ENCODE assay signal across 1 cellular context in the genomic region with DNA sequence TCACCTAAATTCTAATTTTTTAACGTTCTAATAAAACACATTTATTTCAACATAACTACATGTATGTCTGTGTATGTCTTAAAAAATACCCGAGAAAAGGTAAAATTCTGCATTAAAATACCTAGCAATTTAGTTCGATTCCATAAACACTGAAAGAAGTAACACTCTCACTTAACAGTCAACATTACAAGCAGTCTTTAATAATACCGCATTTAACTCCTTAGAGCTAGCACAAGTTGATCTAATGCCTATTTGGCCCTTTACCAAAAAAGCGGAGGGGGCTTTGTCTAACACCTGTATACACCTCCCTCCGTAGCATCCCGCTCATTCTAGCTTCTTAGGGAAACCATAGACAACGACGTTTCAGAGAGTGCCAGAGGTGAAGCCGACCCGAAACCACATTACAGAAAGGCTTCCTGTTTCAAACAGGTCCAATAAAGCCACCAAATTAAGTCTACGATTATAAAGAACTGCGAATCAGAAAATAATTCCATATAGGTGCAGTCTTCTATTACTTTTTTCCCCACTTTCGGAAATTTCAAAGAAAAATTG.
TF ChIP-seq lines count a peak whose summit lies in the region.

No MANE protein-coding gene starts in this region.

TF ChIP-seq in H1, 55 proteins besides CTCF, POLR2A, EP300 and RAD21 (continued from another document):
- TF ChIP-seq SIRT6 (IDR thresholded peaks at IDR 0.05; ENCODE audit: low read length) (no peak), TAF1 (IDR thresholded peaks at IDR 0.05; ENCODE audit: low read depth, low read length) (no peak), SUZ12 (IDR thresholded peaks at IDR 0.05; ENCODE audit: low read length) (no peak)
- TF ChIP-seq, protein P1, sequence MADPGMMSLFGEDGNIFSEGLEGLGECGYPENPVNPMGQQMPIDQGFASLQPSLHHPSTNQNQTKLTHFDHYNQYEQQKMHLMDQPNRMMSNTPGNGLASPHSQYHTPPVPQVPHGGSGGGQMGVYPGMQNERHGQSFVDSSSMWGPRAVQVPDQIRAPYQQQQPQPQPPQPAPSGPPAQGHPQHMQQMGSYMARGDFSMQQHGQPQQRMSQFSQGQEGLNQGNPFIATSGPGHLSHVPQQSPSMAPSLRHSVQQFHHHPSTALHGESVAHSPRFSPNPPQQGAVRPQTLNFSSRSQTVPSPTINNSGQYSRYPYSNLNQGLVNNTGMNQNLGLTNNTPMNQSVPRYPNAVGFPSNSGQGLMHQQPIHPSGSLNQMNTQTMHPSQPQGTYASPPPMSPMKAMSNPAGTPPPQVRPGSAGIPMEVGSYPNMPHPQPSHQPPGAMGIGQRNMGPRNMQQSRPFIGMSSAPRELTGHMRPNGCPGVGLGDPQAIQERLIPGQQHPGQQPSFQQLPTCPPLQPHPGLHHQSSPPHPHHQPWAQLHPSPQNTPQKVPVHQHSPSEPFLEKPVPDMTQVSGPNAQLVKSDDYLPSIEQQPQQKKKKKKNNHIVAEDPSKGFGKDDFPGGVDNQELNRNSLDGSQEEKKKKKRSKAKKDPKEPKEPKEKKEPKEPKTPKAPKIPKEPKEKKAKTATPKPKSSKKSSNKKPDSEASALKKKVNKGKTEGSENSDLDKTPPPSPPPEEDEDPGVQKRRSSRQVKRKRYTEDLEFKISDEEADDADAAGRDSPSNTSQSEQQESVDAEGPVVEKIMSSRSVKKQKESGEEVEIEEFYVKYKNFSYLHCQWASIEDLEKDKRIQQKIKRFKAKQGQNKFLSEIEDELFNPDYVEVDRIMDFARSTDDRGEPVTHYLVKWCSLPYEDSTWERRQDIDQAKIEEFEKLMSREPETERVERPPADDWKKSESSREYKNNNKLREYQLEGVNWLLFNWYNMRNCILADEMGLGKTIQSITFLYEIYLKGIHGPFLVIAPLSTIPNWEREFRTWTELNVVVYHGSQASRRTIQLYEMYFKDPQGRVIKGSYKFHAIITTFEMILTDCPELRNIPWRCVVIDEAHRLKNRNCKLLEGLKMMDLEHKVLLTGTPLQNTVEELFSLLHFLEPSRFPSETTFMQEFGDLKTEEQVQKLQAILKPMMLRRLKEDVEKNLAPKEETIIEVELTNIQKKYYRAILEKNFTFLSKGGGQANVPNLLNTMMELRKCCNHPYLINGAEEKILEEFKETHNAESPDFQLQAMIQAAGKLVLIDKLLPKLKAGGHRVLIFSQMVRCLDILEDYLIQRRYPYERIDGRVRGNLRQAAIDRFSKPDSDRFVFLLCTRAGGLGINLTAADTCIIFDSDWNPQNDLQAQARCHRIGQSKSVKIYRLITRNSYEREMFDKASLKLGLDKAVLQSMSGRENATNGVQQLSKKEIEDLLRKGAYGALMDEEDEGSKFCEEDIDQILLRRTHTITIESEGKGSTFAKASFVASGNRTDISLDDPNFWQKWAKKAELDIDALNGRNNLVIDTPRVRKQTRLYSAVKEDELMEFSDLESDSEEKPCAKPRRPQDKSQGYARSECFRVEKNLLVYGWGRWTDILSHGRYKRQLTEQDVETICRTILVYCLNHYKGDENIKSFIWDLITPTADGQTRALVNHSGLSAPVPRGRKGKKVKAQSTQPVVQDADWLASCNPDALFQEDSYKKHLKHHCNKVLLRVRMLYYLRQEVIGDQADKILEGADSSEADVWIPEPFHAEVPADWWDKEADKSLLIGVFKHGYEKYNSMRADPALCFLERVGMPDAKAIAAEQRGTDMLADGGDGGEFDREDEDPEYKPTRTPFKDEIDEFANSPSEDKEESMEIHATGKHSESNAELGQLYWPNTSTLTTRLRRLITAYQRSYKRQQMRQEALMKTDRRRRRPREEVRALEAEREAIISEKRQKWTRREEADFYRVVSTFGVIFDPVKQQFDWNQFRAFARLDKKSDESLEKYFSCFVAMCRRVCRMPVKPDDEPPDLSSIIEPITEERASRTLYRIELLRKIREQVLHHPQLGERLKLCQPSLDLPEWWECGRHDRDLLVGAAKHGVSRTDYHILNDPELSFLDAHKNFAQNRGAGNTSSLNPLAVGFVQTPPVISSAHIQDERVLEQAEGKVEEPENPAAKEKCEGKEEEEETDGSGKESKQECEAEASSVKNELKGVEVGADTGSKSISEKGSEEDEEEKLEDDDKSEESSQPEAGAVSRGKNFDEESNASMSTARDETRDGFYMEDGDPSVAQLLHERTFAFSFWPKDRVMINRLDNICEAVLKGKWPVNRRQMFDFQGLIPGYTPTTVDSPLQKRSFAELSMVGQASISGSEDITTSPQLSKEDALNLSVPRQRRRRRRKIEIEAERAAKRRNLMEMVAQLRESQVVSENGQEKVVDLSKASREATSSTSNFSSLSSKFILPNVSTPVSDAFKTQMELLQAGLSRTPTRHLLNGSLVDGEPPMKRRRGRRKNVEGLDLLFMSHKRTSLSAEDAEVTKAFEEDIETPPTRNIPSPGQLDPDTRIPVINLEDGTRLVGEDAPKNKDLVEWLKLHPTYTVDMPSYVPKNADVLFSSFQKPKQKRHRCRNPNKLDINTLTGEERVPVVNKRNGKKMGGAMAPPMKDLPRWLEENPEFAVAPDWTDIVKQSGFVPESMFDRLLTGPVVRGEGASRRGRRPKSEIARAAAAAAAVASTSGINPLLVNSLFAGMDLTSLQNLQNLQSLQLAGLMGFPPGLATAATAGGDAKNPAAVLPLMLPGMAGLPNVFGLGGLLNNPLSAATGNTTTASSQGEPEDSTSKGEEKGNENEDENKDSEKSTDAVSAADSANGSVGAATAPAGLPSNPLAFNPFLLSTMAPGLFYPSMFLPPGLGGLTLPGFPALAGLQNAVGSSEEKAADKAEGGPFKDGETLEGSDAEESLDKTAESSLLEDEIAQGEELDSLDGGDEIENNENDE (IDR thresholded peaks at IDR 0.05; ENCODE audit: insufficient replicate concordance, low read length): no peak
